In genomic region chr13:67258482-67258881, GRCh38 we compare ENCODE assay signal across 22 cellular contexts. TPM values are rescaled to one million over a fixed set of nuclear protein-coding genes. Genes with fewer than 3 reads are reported as not detected.
A peak's percentile ranks its signal among the peaks of the same experiment; 100 is the strongest.
DNase-seq lines count a peak whose midpoint lies in the region; ATAC-seq and TF ChIP-seq lines count a peak whose summit lies in the region.
"Had no signal": no experiment of that assay in that cellular context is flagged by ENCODE, and none has a peak within 500 bp of the region (broad histone marks: within the 10 kb centered on the region; RNA-seq: fewer than 3 reads in every experiment).

No MANE protein-coding gene starts in this region.

- WGBS in endodermal cell (ENCODE audit: insufficient coverage in 1 of 2, insufficient read length in 1 of 2), 2 experiments, result 100% methylated on average over 1 of the region's 1 CpG; no CpG with 5 or more reads in 1 of the 2 experiments

- no peaks in the 10 kb centered on the region for H3K9me3 ChIP-seq in endodermal cell (ENCODE audit: control insufficient read depth, low read length)
- H3K9me3 ChIP-seq: HAP-1, right atrium auricular region had no signal

- H3K27me3 Mint-ChIP-seq in endodermal cell (ENCODE audit: insufficient read depth), result no peaks in the 10 kb centered on the region
- H3K27me3 Mint-ChIP-seq in T-helper 2 cell treated with Interferon-gamma antibody and Interleukin-4, amounts not matched to agents 5 μg/mL and 100 μg/mL, for 36 hours (ENCODE audit: low read depth), result no peaks in the 10 kb centered on the region

- H3K36me3 Mint-ChIP-seq in endodermal cell (ENCODE audit: low read depth), result no peaks in the 10 kb centered on the region
- H3K36me3 Mint-ChIP-seq in T-helper 2 cell treated with Interferon-gamma antibody and Interleukin-4, amounts not matched to agents 5 μg/mL and 100 μg/mL, for 36 hours (ENCODE audit: low read depth), result no peaks in the 10 kb centered on the region
- H3K36me3 Mint-ChIP-seq: naive thymus-derived CD4-positive, alpha-beta T cell; stimulated activated effector memory CD8-positive, alpha-beta T cell treated with anti-CD3 and anti-CD28 coated beads, Interleukin-12 subunit alpha, Interleukin-12 subunit beta, amount 100 ng/mL, for 72 hours had no signal

- TF ChIP-seq CTCF in endodermal cell (conservative IDR thresholded peaks at IDR 0.05), result no peak

- H3K9me3 Mint-ChIP-seq in endodermal cell, result no peaks in the 10 kb centered on the region
- H3K9me3 Mint-ChIP-seq in T-helper 2 cell treated with Interferon-gamma antibody and Interleukin-4, amounts not matched to agents 5 μg/mL and 100 μg/mL, for 36 hours, result no peaks in the 10 kb centered on the region

- H3K4me3 Mint-ChIP-seq in endodermal cell, result no peak overlapping the region
- no peak overlapping the region for H3K4me3 Mint-ChIP-seq in T-helper 2 cell treated with Interferon-gamma antibody and Interleukin-4, amounts not matched to agents 5 μg/mL and 100 μg/mL, for 36 hours
- H3K4me3 Mint-ChIP-seq: activated CD8-positive, alpha-beta T cell treated with anti-CD3 and anti-CD28 coated beads, Interleukin-2, amount 10 ng/mL, durations not matched to agents 7 days and 5 days; naive thymus-derived CD4-positive, alpha-beta T cell; stimulated activated effector memory CD8-positive, alpha-beta T cell treated with anti-CD3 and anti-CD28 coated beads, Interleukin-12 subunit alpha, Interleukin-12 subunit beta, amount 100 ng/mL, for 72 hours had no signal

- H3K27me3 ChIP-seq in endodermal cell (ENCODE audit: control insufficient read depth, insufficient read depth, low read length, poor library complexity, severe bottlenecking), result no peaks in the 10 kb centered on the region
- H3K27me3 ChIP-seq: right atrium auricular region had no signal

- no peak overlapping the region for H3K4me3 ChIP-seq in endodermal cell (ENCODE audit: low read length)
- H3K4me3 ChIP-seq: HAP-1, right atrium auricular region had no signal

- H3K27ac Mint-ChIP-seq in endodermal cell, result no peak overlapping the region
- H3K27ac Mint-ChIP-seq in T-helper 2 cell treated with Interferon-gamma antibody and Interleukin-4, amounts not matched to agents 5 μg/mL and 100 μg/mL, for 36 hours, result no peak overlapping the region
- H3K27ac Mint-ChIP-seq: activated CD8-positive, alpha-beta T cell treated with anti-CD3 and anti-CD28 coated beads, Interleukin-2, amount 10 ng/mL, durations not matched to agents 7 days and 5 days; naive thymus-derived CD4-positive, alpha-beta T cell; stimulated activated effector memory CD8-positive, alpha-beta T cell treated with anti-CD3 and anti-CD28 coated beads, Interleukin-12 subunit alpha, Interleukin-12 subunit beta, amount 100 ng/mL, for 72 hours had no signal

- ATAC-seq in GM18519 (IDR thresholded peaks at IDR 0.05; ENCODE audit: low FRiP score, unreplicated experiment) (peak; percentile 53), HG02588 (IDR thresholded peaks at IDR 0.05; ENCODE audit: unreplicated experiment) (peak; percentile 94), HG03439 (IDR thresholded peaks at IDR 0.05; ENCODE audit: unreplicated experiment) (peak; percentile 77), GM21447 (IDR thresholded peaks at IDR 0.05; ENCODE audit: unreplicated experiment) (no peak)
- ATAC-seq: activated CD8-positive, alpha-beta T cell treated with anti-CD3 and anti-CD28 coated beads, Interleukin-2, amount 10 ng/mL, durations not matched to agents 7 days and 5 days; naive thymus-derived CD4-positive, alpha-beta T cell; stimulated activated effector memory CD8-positive, alpha-beta T cell treated with anti-CD3 and anti-CD28 coated beads, Interleukin-12 subunit alpha, Interleukin-12 subunit beta, amount 100 ng/mL, for 72 hours had no signal

- peak; percentile 57 for DNase-seq in endodermal cell
- no peak for DNase-seq in hepatic stellate cell (ENCODE audit: low spot score)
- DNase-seq in T-helper 2 cell treated with Interferon-gamma antibody and Interleukin-4, amounts not matched to agents 5 μg/mL and 100 μg/mL, for 36 hours (ENCODE audit: low spot score), result no peak
- DNase-seq in HK-2 (ENCODE audit: unreplicated experiment), result no peak
- DNase-seq: activated CD8-positive, alpha-beta T cell treated with anti-CD3 and anti-CD28 coated beads, Interleukin-2, amount 10 ng/mL, durations not matched to agents 7 days and 5 days; activated effector memory CD4-positive, alpha-beta T cell treated with anti-CD3 and anti-CD28 coated beads, Interleukin-2, amount 50 U/mL, for 16 hours; COR-L47; effector CD4-positive, alpha-beta T cell; foreskin melanocyte; kidney glomerular epithelial cell; naive thymus-derived CD4-positive, alpha-beta T cell; NCI-H1048; NCI-H446; stimulated activated CD4-positive, alpha-beta T cell treated with anti-CD3 and anti-CD28 coated beads, Interleukin-2, amount 100 ng/mL, for 48 hours; T1000 had no signal

- no peaks in the 10 kb centered on the region for H3K36me3 ChIP-seq in endodermal cell (ENCODE audit: control insufficient read depth, insufficient read depth, low read length)
- H3K36me3 ChIP-seq: HAP-1, right atrium auricular region had no signal

- H3K4me1 Mint-ChIP-seq in endodermal cell, result peaks cover 8% of the 10 kb centered on the region
- H3K4me1 Mint-ChIP-seq in T-helper 2 cell treated with Interferon-gamma antibody and Interleukin-4, amounts not matched to agents 5 μg/mL and 100 μg/mL, for 36 hours (ENCODE audit: low read depth), result no peaks in the 10 kb centered on the region
- H3K4me1 Mint-ChIP-seq: naive thymus-derived CD4-positive, alpha-beta T cell; stimulated activated effector memory CD8-positive, alpha-beta T cell treated with anti-CD3 and anti-CD28 coated beads, Interleukin-12 subunit alpha, Interleukin-12 subunit beta, amount 100 ng/mL, for 72 hours had no signal

- no peak overlapping the region for H3K27ac ChIP-seq in endodermal cell (ENCODE audit: low read depth, low read length)
- H3K27ac ChIP-seq: right atrium auricular region had no signal

- H3K9ac ChIP-seq in endodermal cell (ENCODE audit: extremely low read depth, low read length, poor library complexity, severe bottlenecking), result no peak overlapping the region

- no peaks in the 10 kb centered on the region for H3K4me1 ChIP-seq in endodermal cell (ENCODE audit: control insufficient read depth, insufficient read depth, low read length)
- H3K4me1 ChIP-seq: HAP-1, right atrium auricular region had no signal

RNA-seq across cellular contexts. Expression of gene PCDH9, which starts 28.3 kb away (rescaled TPM):
- 1 to 10 TPM in 1 of 2 donors, under 1 TPM in 1; 0.95 to 1.8 TPM for total RNA-seq in endodermal cell
- polyA plus RNA-seq in endodermal cell (2013, experiment 1 of 2), result 4.3 TPM
- polyA plus RNA-seq in endodermal cell (2013, experiment 2 of 2), result 3.9 TPM
